8 cellular contexts compared by ENCODE assay signal in genomic region chr6:44078795-44079671, GRCh38. TPM values are rescaled to one million over a fixed set of nuclear protein-coding genes. Genes with fewer than 3 reads are reported as not detected.
DNase-seq lines count a peak whose midpoint lies in the region; ATAC-seq and TF ChIP-seq lines count a peak whose summit lies in the region.

No MANE protein-coding gene starts in this region.

- no peaks in the 10 kb centered on the region for H3K9me3 Mint-ChIP-seq in activated T-cell treated with anti-CD3 and anti-CD28 coated beads, Interleukin-2, amount 50 U/mL, for 72 hours

- ATAC-seq in activated T-cell treated with anti-CD3 and anti-CD28 coated beads, Interleukin-2, amount 50 U/mL, for 72 hours (replicated peaks in 1 of 2): peak; percentile 31 to 42
- ATAC-seq in GM19324 (IDR thresholded peaks at IDR 0.05; ENCODE audit: low FRiP score, unreplicated experiment): no peak

- DNase-seq in D341Med (ENCODE audit: low spot score) (peak; percentile 76), NAMALWA (ENCODE audit: low spot score) (peak; percentile 88), germinal center (ENCODE audit: low spot score) (peak; percentile 68), retinal pigment epithelial cell (ENCODE audit: low read depth) (no peak), occipital lobe (lab: John Stamatoyannopoulos, UW) (no peak), NCI-H146 (lab: John Stamatoyannopoulos, UW) (no peak)
- DNase-seq in activated T-cell treated with anti-CD3 and anti-CD28 coated beads, Interleukin-2, amount 50 U/mL, for 72 hours: peak; percentile 67 to 77

- peak; percentile 91 for TF ChIP-seq CTCF in retinal pigment epithelial cell (conservative IDR thresholded peaks at IDR 0.05; ENCODE audit: low read depth, low read length)

- H3K4me3 ChIP-seq in retinal pigment epithelial cell (ENCODE audit: low read length): no peak overlapping the region

- H3K27me3 Mint-ChIP-seq in activated T-cell treated with anti-CD3 and anti-CD28 coated beads, Interleukin-2, amount 50 U/mL, for 72 hours (ENCODE audit: low read depth): peaks cover 18% of the 10 kb centered on the region

- no peaks in the 10 kb centered on the region for H3K36me3 Mint-ChIP-seq in activated T-cell treated with anti-CD3 and anti-CD28 coated beads, Interleukin-2, amount 50 U/mL, for 72 hours (ENCODE audit: insufficient read depth in 2 of 2)

- no peak overlapping the region for H3K4me3 Mint-ChIP-seq in activated T-cell treated with anti-CD3 and anti-CD28 coated beads, Interleukin-2, amount 50 U/mL, for 72 hours

- no peak overlapping the region for H3K27ac Mint-ChIP-seq in activated T-cell treated with anti-CD3 and anti-CD28 coated beads, Interleukin-2, amount 50 U/mL, for 72 hours

- peaks cover 8% of the 10 kb centered on the region for H3K4me1 Mint-ChIP-seq in activated T-cell treated with anti-CD3 and anti-CD28 coated beads, Interleukin-2, amount 50 U/mL, for 72 hours (ENCODE audit: low read depth)

RNA-seq across cellular contexts. Expression of gene MRPL14, which starts 48.2 kb away (rescaled TPM):
- total RNA-seq in activated T-cell treated with anti-CD3 and anti-CD28 coated beads, Interleukin-2, amount 50 U/mL, for 72 hours: 10 to 100 TPM; 31.6 to 33.6 TPM
- 34.6 TPM for total RNA-seq in occipital lobe

RNA-seq across cellular contexts. Expression of gene TMEM63B, which starts 48.3 kb away (rescaled TPM):
- total RNA-seq in activated T-cell treated with anti-CD3 and anti-CD28 coated beads, Interleukin-2, amount 50 U/mL, for 72 hours: 10 to 100 TPM; 16.3 to 17.9 TPM
- 41.3 TPM for total RNA-seq in occipital lobe

Comparison
In these comparisons a context has a peak if more than half of its experiments do, and no peak if none do; other contexts are left out.
1. DNase-seq: peak in D341Med (single experiment), NAMALWA (single experiment), activated T-cell treated with anti-CD3 and anti-CD28 coated beads, Interleukin-2, amount 50 U/mL, for 72 hours (2 of 2) and germinal center (single experiment); none in retinal pigment epithelial cell (single experiment), occipital lobe (single experiment) and NCI-H146 (single experiment).